Comparison of ENCODE assay signal across 20 cellular contexts in genomic region chr2:206804326-206804725, GRCh38. TPM values are rescaled to one million over a fixed set of nuclear protein-coding genes. Genes with fewer than 3 reads are reported as not detected.
"Had no signal": no experiment of that assay in that cellular context is flagged by ENCODE, and none has a peak within 500 bp of the region (broad histone marks: within the 10 kb centered on the region; RNA-seq: fewer than 3 reads in every experiment).

No MANE protein-coding gene starts in this region.

- H3K9me3 ChIP-seq: sigmoid colon, vagina had no signal

- H3K36me3 ChIP-seq: sigmoid colon, vagina had no signal

- DNase-seq: activated CD4-positive, alpha-beta T cell treated with anti-CD3 and anti-CD28 coated beads for 4 hours; activated CD8-positive, alpha-beta T cell treated with anti-CD3 and anti-CD28 coated beads, Interleukin-2, amount 10 ng/mL, durations not matched to agents 7 days and 5 days; activated naive CD4-positive, alpha-beta T cell treated with Interleukin-2 at 50 U/mL for 16 hours; activated naive CD8-positive, alpha-beta T cell treated with anti-CD3 and anti-CD28 coated beads, Interleukin-2, amount 50 U/mL, for 24 hours; cortex of kidney; effector CD8-positive, alpha-beta T cell; glutamatergic neuron; immature natural killer cell; left colon; natural killer cell; occipital lobe; sigmoid colon; stimulated activated CD4-positive, alpha-beta T cell treated with anti-CD3 and anti-CD28 coated beads, Interleukin-12 subunit alpha, Interleukin-12 subunit beta, amount 100 ng/mL, for 4 hours; stimulated activated CD4-positive, alpha-beta T cell treated with anti-CD3 and anti-CD28 coated beads, Interleukin-2, amount 100 ng/mL, for 48 hours; stimulated activated CD8-positive, alpha-beta memory T cell treated with anti-CD3 and anti-CD28 coated beads, Interleukin-4, amount 100 ng/mL, for 48 hours; stimulated activated naive CD8-positive, alpha-beta T cell treated with anti-CD3 and anti-CD28 coated beads, Interleukin-15, Interleukin-2, amounts not matched to agents 100 U/mL and 50 U/mL, for 24 hours; T-helper 9 cell had no signal

- H3K27me3 ChIP-seq: sigmoid colon, vagina had no signal

- H3K27ac ChIP-seq: epithelial cell of prostate, sigmoid colon, vagina had no signal

- H3K4me3 ChIP-seq: sigmoid colon, vagina had no signal

- ATAC-seq: activated CD8-positive, alpha-beta T cell treated with anti-CD3 and anti-CD28 coated beads, Interleukin-2, amount 10 ng/mL, durations not matched to agents 7 days and 5 days; activated naive CD8-positive, alpha-beta T cell treated with anti-CD3 and anti-CD28 coated beads, Interleukin-2, amount 50 U/mL, for 24 hours; left colon; natural killer cell; stimulated activated naive CD8-positive, alpha-beta T cell treated with anti-CD3 and anti-CD28 coated beads, Interleukin-15, Interleukin-2, amounts not matched to agents 100 U/mL and 50 U/mL, for 24 hours had no signal

RNA-seq across cellular contexts. Expression of gene MDH1B, which starts 39.2 kb away (rescaled TPM):
- total RNA-seq: lung microvascular endothelial cell, natural killer cell had no signal
- polyA plus RNA-seq: immature natural killer cell had no signal
